ENCODE assay signal across 8 cellular contexts in genomic region chr12:130775953-130776856, GRCh38.
DNase-seq lines count a peak whose midpoint lies in the region; ATAC-seq, FAIRE-seq and TF ChIP-seq lines count a peak whose summit lies in the region.

No MANE protein-coding gene starts in this region.

- TF ChIP-seq POLR2A in A549 (IDR thresholded peaks at IDR 0.05; ENCODE audit: low read length) (no peak), upper lobe of left lung (IDR thresholded peaks at IDR 0.05) (no peak)

- H3K27ac ChIP-seq in A549 (peak overlapping the region in 1 of 2 experiments; percentile 54; a peak in 1 of 6 replicates), upper lobe of left lung (no peak overlapping the region)

- no peak for TF ChIP-seq RAD21 in A549 (conservative IDR thresholded peaks at IDR 0.05 in 1 of 2, IDR thresholded peaks at IDR 0.05 in 1 of 2)

- peaks cover 0 to 14% (median 2%) of the 10 kb centered on the region in 4 donors for H3K36me3 ChIP-seq in upper lobe of left lung

- POLR2A ChIA-PET in A549 (lab: Yijun Ruan, JAX) = interaction anchor here (0.7 kb wide), 1 partner anchor 28 kb away, joined by 3 read pairs; no protein-coding TSS in a partner anchor

- no peak for FAIRE-seq in A549 (lab: Jason Lieb, UNC)

- H3K9me3 ChIP-seq in A549 = no peaks in the 10 kb centered on the region
- no peaks in the 10 kb centered on the region for H3K9me3 ChIP-seq in upper lobe of left lung

- H3K4me1 ChIP-seq in A549 (peaks cover 11% of the 10 kb centered on the region; the same call in 2 of the 3 replicates), upper lobe of left lung (peaks cover 11 to 14% (median 13%) of the 10 kb centered on the region in 4 donors)

- ATAC-seq in A549 = peak; percentile 94 to 95
- peak; percentile 49 for ATAC-seq in GM21717 (IDR thresholded peaks at IDR 0.05; ENCODE audit: unreplicated experiment)
- ATAC-seq in left cardiac atrium = peak; percentile 56 to 95
- ATAC-seq in upper lobe of left lung (ENCODE audit: low FRiP score in 2 of 2) = peak; percentile 28 to 80

- no peaks in the 10 kb centered on the region for H3K27me3 ChIP-seq in upper lobe of left lung

- peak overlapping the region; percentile 67 for H3K4me2 ChIP-seq in A549

- intact Hi-C loops in left cardiac atrium (cut with DNase I) = no loop called here

- DNase-seq in A549 (ENCODE audit: low read depth in 1 of 2, low spot score in 1 of 2) = peak; percentile 62 to 65
- peak; percentile 67 for DNase-seq in RKO (ENCODE audit: low spot score)
- DNase-seq in activated naive CD8-positive, alpha-beta T cell treated with anti-CD3 and anti-CD28 coated beads, Interleukin-2, amount 50 U/mL, for 16 hours (ENCODE audit: low read depth, low spot score) = peak; percentile 43
- peak; percentile 70 for DNase-seq in left cardiac atrium
- DNase-seq in pons (ENCODE audit: low spot score) = peak; percentile 35
- DNase-seq in upper lobe of left lung = peak in 1 of 2 donors; percentile 77
- DNase-seq in NAMALWA (ENCODE audit: low spot score) = no peak

- CTCF ChIA-PET in A549 (lab: Yijun Ruan, JAX) = interaction anchor here (1.3 to 1.6 kb wide), 4 partner anchors 11 to 28 kb away, joined by 3 to 6 read pairs (median 4); no protein-coding TSS in a partner anchor

- WGBS in A549 (ENCODE audit: missing lambda C conversion rate) = 39% methylated on average over 38 of the region's 41 CpGs
- WGBS in upper lobe of left lung, 2 donors = 7 to 9% methylated on average over 24 to 40 of the region's 41 CpGs

- H3K4me3 ChIP-seq in A549 (no peak overlapping the region), upper lobe of left lung (peak overlapping the region in 2 of 4 donors; percentile 13 to 35)

- no peak for TF ChIP-seq EP300 in A549 (IDR thresholded peaks at IDR 0.05)
- no peak for TF ChIP-seq EP300 in upper lobe of left lung (IDR thresholded peaks at IDR 0.05)

- TF ChIP-seq CTCF in A549 (IDR thresholded peaks at IDR 0.05) (no peak), upper lobe of left lung (IDR thresholded peaks at IDR 0.05) (no peak)

TF ChIP-seq in A549, 52 proteins besides CTCF, POLR2A, EP300 and RAD21:
- TF ChIP-seq MAFK (IDR thresholded peaks at IDR 0.05; ENCODE audit: partially characterized antibody) (peak; percentile 3), KDM5A (IDR thresholded peaks at IDR 0.05) (no peak), RARB (CRISPR knock-in tag; IDR thresholded peaks at IDR 0.05) (no peak), FOSL2 (IDR thresholded peaks at IDR 0.05) (no peak), FOSL2 (CRISPR knock-in tag; IDR thresholded peaks at IDR 0.05) (0 out of 2 replicates have a peak, but pooled peaks have one; percentile 18)
